Comparison of ENCODE assay signal across 8 cellular contexts in the genomic region with DNA sequence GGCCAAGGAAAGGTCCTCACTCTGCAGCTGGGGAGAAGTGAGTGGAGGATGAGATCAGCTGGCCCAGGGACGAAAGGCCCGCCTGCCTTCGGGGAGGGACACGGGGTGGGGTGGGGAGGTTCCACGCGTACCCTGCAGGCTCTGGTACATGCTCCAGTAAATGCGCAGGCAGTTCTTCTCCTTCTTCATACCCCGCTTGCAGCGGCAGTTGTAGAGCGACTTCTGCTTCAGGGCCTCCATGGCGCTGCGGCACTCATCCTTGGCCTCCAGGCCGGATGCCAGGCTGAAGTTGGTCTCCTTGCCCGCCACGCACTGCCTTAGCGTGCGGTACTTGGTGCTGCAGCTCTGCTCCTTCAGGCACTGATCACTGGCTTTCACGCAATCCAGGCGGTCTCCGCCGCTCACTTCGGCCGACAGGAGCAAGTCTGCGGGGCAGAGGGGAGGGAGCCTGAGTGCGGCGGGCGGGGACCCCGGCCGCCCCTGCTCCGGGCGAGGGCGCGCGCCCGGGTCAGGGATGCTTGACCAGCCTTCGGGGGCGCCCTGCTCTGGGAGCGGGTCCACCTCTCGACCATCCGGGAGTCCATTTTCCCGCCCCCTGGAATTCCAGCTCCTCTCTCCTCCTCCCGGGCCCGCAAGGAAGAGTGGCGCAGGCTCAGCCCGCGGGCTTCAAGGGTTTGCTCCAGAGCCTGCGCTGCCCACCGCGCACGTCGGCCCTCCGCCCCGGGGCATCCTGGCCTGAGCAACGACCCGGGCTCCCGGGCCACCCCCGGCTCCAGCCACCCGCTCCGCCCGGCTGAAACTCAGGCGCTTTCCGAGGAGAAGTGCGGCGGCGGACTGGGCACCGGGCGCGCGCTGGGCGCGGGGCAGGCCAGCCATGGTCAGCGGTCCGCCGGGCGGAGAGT. TPM values are rescaled to one million over a fixed set of nuclear protein-coding genes. Genes with fewer than 3 reads are reported as not detected.
DNase-seq lines count a peak whose midpoint lies in the region; ATAC-seq and TF ChIP-seq lines count a peak whose summit lies in the region.

No MANE protein-coding gene starts in this region.

- 1% methylated on average over 19 of the region's 75 CpGs for WGBS in esophagus muscularis mucosa

- H3K4me1 Mint-ChIP-seq in HFFc6 (ENCODE audit: low read depth) (peaks cover 22% of the 10 kb centered on the region), mesothelial cell of epicardium (peaks cover 20% of the 10 kb centered on the region)

- peaks cover 6% of the 10 kb centered on the region; the same call in 1 of the 2 replicates for H3K27me3 Mint-ChIP-seq in HFFc6 (ENCODE audit: insufficient read depth)
- H3K27me3 Mint-ChIP-seq in mesothelial cell of epicardium (ENCODE audit: low read depth): peaks cover 24% of the 10 kb centered on the region

- H3K4me3 ChIP-seq in esophagus muscularis mucosa (peak overlapping the region; percentile 59 to 68 (median 63)), thoracic aorta (peak overlapping the region; percentile 77)

- H3K4me1 ChIP-seq in esophagus muscularis mucosa (peaks cover 15 to 55% (median 46%) of the 10 kb centered on the region in 4 donors), thoracic aorta (ENCODE audit: control insufficient read depth in 1 of 2, low read depth in 2 of 2) (peaks cover 0 to 14% of the 10 kb centered on the region in 2 donors)

- peak overlapping the region; percentile 89 for H3K4me3 Mint-ChIP-seq in HFFc6
- peak overlapping the region; percentile 82 for H3K4me3 Mint-ChIP-seq in mesothelial cell of epicardium

- H3K36me3 ChIP-seq in esophagus muscularis mucosa (no peaks in the 10 kb centered on the region), thoracic aorta (no peaks in the 10 kb centered on the region)

- DNase-seq in HFFc6: no peak
- DNase-seq in esophagus muscularis mucosa (ENCODE audit: extremely low spot score): no peak
- DNase-seq in mesothelial cell of epicardium (ENCODE audit: low spot score in 2 of 2, unreplicated experiment in 2 of 2): peak in 1 of 2 experiments; percentile 53
- DNase-seq in thoracic aorta (ENCODE audit: low spot score): no peak
- no peak for DNase-seq in GOT3 (lab: John Stamatoyannopoulos, UW)
- DNase-seq in activated CD4-positive, alpha-beta T cell treated with anti-CD3 and anti-CD28 coated beads for 1 hour: no peak

- ATAC-seq in thoracic aorta (ENCODE audit: insufficient number of reproducible peaks, low FRiP score, low read depth) (no peak), HG03175 (IDR thresholded peaks at IDR 0.05; ENCODE audit: unreplicated experiment) (no peak), HG03196 (IDR thresholded peaks at IDR 0.05; ENCODE audit: unreplicated experiment) (no peak)

- intact Hi-C loops in esophagus muscularis mucosa (cut with DNase I): no loop called here

- no peak overlapping the region for H3K27ac Mint-ChIP-seq in HFFc6
- H3K27ac Mint-ChIP-seq in mesothelial cell of epicardium: no peak overlapping the region

- H3K9me3 Mint-ChIP-seq in HFFc6 (no peaks in the 10 kb centered on the region), mesothelial cell of epicardium (no peaks in the 10 kb centered on the region)

- TF ChIP-seq POLR2A in esophagus muscularis mucosa (IDR thresholded peaks at IDR 0.05; ENCODE audit: low read depth): no peak

- no peak for TF ChIP-seq CTCF in HFFc6 (IDR thresholded peaks at IDR 0.05)
- no peak for TF ChIP-seq CTCF in esophagus muscularis mucosa (IDR thresholded peaks at IDR 0.05)
- no peak for TF ChIP-seq CTCF in mesothelial cell of epicardium (IDR thresholded peaks at IDR 0.05; ENCODE audit: unreplicated experiment)
- no peak for TF ChIP-seq CTCF in thoracic aorta (IDR thresholded peaks at IDR 0.05)

- peaks cover 0 to 83% (median 22%) of the 10 kb centered on the region in 4 donors for H3K27me3 ChIP-seq in esophagus muscularis mucosa
- no peaks in the 10 kb centered on the region for H3K27me3 ChIP-seq in thoracic aorta (replicated peaks; ENCODE audit: insufficient read depth)

- no peak for TF ChIP-seq EP300 in esophagus muscularis mucosa (IDR thresholded peaks at IDR 0.05)

- H3K36me3 Mint-ChIP-seq in HFFc6 (ENCODE audit: low read depth): no peaks in the 10 kb centered on the region
- peaks cover 2% of the 10 kb centered on the region for H3K36me3 Mint-ChIP-seq in mesothelial cell of epicardium

- H3K27ac ChIP-seq in esophagus muscularis mucosa (replicated peaks in 1 of 4) (peak overlapping the region; percentile 70 to 80 (median 74)), thoracic aorta (no peak overlapping the region)

- H3K9me3 ChIP-seq in esophagus muscularis mucosa (no peaks in the 10 kb centered on the region), thoracic aorta (no peaks in the 10 kb centered on the region)

RNA-seq across cellular contexts. Expression of gene GFRA1, which starts 2.1 kb away (rescaled TPM):
- total RNA-seq in HFFc6 (2021; fragmentation: NEBNext Ultra II Directional; extraction: Animal tissue kit (Norgen Biotek cat#: 25700)): 10 to 100 TPM in 5 of 6 experiments, 1 to 10 TPM in 1; 7.3 to 17.2 (median 15.9) TPM
- total RNA-seq in esophagus muscularis mucosa: 10 to 100 TPM; 44.0 to 73.4 (median 64.5) TPM
- 38.7 to 42.4 TPM (median 40.8 TPM) in 3 replicates for total RNA-seq in mesothelial cell of epicardium
- total RNA-seq in thoracic aorta: 1 to 10 TPM; 5.8 to 9.3 TPM

RNA-seq across cellular contexts. Expression of gene CCDC172, which starts 53.3 kb away (rescaled TPM):
- not detected for total RNA-seq in HFFc6 (2021; fragmentation: NEBNext Ultra II Directional; extraction: Animal tissue kit (Norgen Biotek cat#: 25700))
- total RNA-seq in esophagus muscularis mucosa (not detected), mesothelial cell of epicardium (not detected in 3 replicates), thoracic aorta (not detected)

Comparison
In these comparisons a context has a peak if more than half of its experiments do, and no peak if none do; other contexts are left out.
1. H3K27ac ChIP-seq: peak in esophagus muscularis mucosa (4 of 4); none in thoracic aorta (0 of 2).